14 cellular contexts compared by ENCODE assay signal in genomic region chr7:117048854-117049321, GRCh38.
DNase-seq lines count a peak whose midpoint lies in the region; ATAC-seq and TF ChIP-seq lines count a peak whose summit lies in the region.
"Had no signal": no experiment of that assay in that cellular context is flagged by ENCODE, and none has a peak within 500 bp of the region (broad histone marks: within the 10 kb centered on the region; RNA-seq: fewer than 3 reads in every experiment).

No MANE protein-coding gene starts in this region.

- no peaks in the 10 kb centered on the region for H3K9me3 Mint-ChIP-seq in activated naive CD4-positive, alpha-beta T cell treated with anti-CD3 and anti-CD28 coated beads for 36 hours
- no peaks in the 10 kb centered on the region for H3K9me3 Mint-ChIP-seq in activated T-helper 2 cell treated with anti-CD3 and anti-CD28 coated beads, Interferon-gamma antibody, Interleukin-2, Interleukin-4, amounts not matched to agents 10 μg/mL and 5 μg/mL and 100 μg/mL, durations not matched to agents 14 hours and 24 hours and 36 hours
- peaks cover 8% of the 10 kb centered on the region for H3K9me3 Mint-ChIP-seq in progenitor cell of endocrine pancreas (ENCODE audit: low read depth)

- H3K27me3 Mint-ChIP-seq in activated naive CD4-positive, alpha-beta T cell treated with anti-CD3 and anti-CD28 coated beads for 36 hours (ENCODE audit: low read depth), result no peaks in the 10 kb centered on the region
- H3K27me3 Mint-ChIP-seq in activated T-helper 2 cell treated with anti-CD3 and anti-CD28 coated beads, Interferon-gamma antibody, Interleukin-2, Interleukin-4, amounts not matched to agents 10 μg/mL and 5 μg/mL and 100 μg/mL, durations not matched to agents 14 hours and 24 hours and 36 hours (ENCODE audit: low read depth), result peaks cover 21% of the 10 kb centered on the region
- no peaks in the 10 kb centered on the region for H3K27me3 Mint-ChIP-seq in progenitor cell of endocrine pancreas

- intact Hi-C loops in activated naive CD4-positive, alpha-beta T cell treated with anti-CD3 and anti-CD28 coated beads for 36 hours (cut with micrococcal nuclease), result no loop called here
- intact Hi-C loops in activated T-helper 2 cell treated with anti-CD3 and anti-CD28 coated beads, Interferon-gamma antibody, Interleukin-2, Interleukin-4, amounts not matched to agents 10 μg/mL and 5 μg/mL and 100 μg/mL, durations not matched to agents 14 hours and 24 hours and 36 hours (cut with micrococcal nuclease), result no loop called here

- peak overlapping the region; percentile 36 for H3K4me3 Mint-ChIP-seq in activated naive CD4-positive, alpha-beta T cell treated with anti-CD3 and anti-CD28 coated beads for 36 hours
- H3K4me3 Mint-ChIP-seq in activated T-helper 2 cell treated with anti-CD3 and anti-CD28 coated beads, Interferon-gamma antibody, Interleukin-2, Interleukin-4, amounts not matched to agents 10 μg/mL and 5 μg/mL and 100 μg/mL, durations not matched to agents 14 hours and 24 hours and 36 hours (ENCODE audit: low read depth), result peak overlapping the region; percentile 19
- H3K4me3 Mint-ChIP-seq in progenitor cell of endocrine pancreas (ENCODE audit: low read depth), result no peak overlapping the region

- peaks cover 34% of the 10 kb centered on the region for H3K4me1 Mint-ChIP-seq in activated naive CD4-positive, alpha-beta T cell treated with anti-CD3 and anti-CD28 coated beads for 36 hours (ENCODE audit: low read depth)
- peaks cover 27% of the 10 kb centered on the region for H3K4me1 Mint-ChIP-seq in activated T-helper 2 cell treated with anti-CD3 and anti-CD28 coated beads, Interferon-gamma antibody, Interleukin-2, Interleukin-4, amounts not matched to agents 10 μg/mL and 5 μg/mL and 100 μg/mL, durations not matched to agents 14 hours and 24 hours and 36 hours (ENCODE audit: low read depth)
- H3K4me1 Mint-ChIP-seq in progenitor cell of endocrine pancreas (ENCODE audit: low read depth), result no peaks in the 10 kb centered on the region

- DNase-seq in activated naive CD4-positive, alpha-beta T cell treated with anti-CD3 and anti-CD28 coated beads for 36 hours, result no peak
- no peak for DNase-seq in activated naive CD4-positive, alpha-beta T cell (lab: John Stamatoyannopoulos, UW)
- no peak for DNase-seq in activated T-helper 2 cell treated with anti-CD3 and anti-CD28 coated beads, Interferon-gamma antibody, Interleukin-2, Interleukin-4, amounts not matched to agents 10 μg/mL and 5 μg/mL and 100 μg/mL, durations not matched to agents 14 hours and 24 hours and 36 hours (ENCODE audit: low spot score)
- DNase-seq in progenitor cell of endocrine pancreas (ENCODE audit: low spot score, unreplicated experiment) (no peak), activated gamma-delta T cell treated with Interleukin-2 at 50 U/mL for 16 hours (no peak)
- DNase-seq in activated CD4-positive, CD25-positive, alpha-beta regulatory T cell treated with anti-CD3 and anti-CD28 coated beads, Interleukin-2, amount 50 U/mL, for 72 hours, result no peak
- DNase-seq: DMS53; gastrocnemius medialis; left lung; NCI-H2107; pancreas; RPMI8226; stimulated activated CD4-positive, alpha-beta T cell treated with anti-CD3 and anti-CD28 coated beads, Interleukin-2, amount 100 ng/mL, for 48 hours had no signal

- CTCF ChIA-PET in activated naive CD4-positive, alpha-beta T cell treated with anti-CD3 and anti-CD28 coated beads for 36 hours (lab: Charles Lee), result interaction anchor here (0.5 to 1.2 kb wide), 4 partner anchors 42 to 151 kb away, joined by 3 to 5 read pairs (median 4); no protein-coding TSS in a partner anchor

- TF ChIP-seq CTCF in progenitor cell of endocrine pancreas (IDR thresholded peaks at IDR 0.05; ENCODE audit: unreplicated experiment), result no peak

- ATAC-seq in GM18502 (IDR thresholded peaks at IDR 0.05; ENCODE audit: poor library complexity, unreplicated experiment), result peak; percentile 11
- ATAC-seq: gastrocnemius medialis, left lung, pancreas had no signal

- H3K36me3 Mint-ChIP-seq in activated naive CD4-positive, alpha-beta T cell treated with anti-CD3 and anti-CD28 coated beads for 36 hours (ENCODE audit: low read depth), result peaks cover 5% of the 10 kb centered on the region
- H3K36me3 Mint-ChIP-seq in activated T-helper 2 cell treated with anti-CD3 and anti-CD28 coated beads, Interferon-gamma antibody, Interleukin-2, Interleukin-4, amounts not matched to agents 10 μg/mL and 5 μg/mL and 100 μg/mL, durations not matched to agents 14 hours and 24 hours and 36 hours (ENCODE audit: low read depth), result no peaks in the 10 kb centered on the region
- peaks cover 4% of the 10 kb centered on the region for H3K36me3 Mint-ChIP-seq in progenitor cell of endocrine pancreas (ENCODE audit: insufficient read depth)

- no peak overlapping the region for H3K27ac Mint-ChIP-seq in activated naive CD4-positive, alpha-beta T cell treated with anti-CD3 and anti-CD28 coated beads for 36 hours
- H3K27ac Mint-ChIP-seq in activated T-helper 2 cell treated with anti-CD3 and anti-CD28 coated beads, Interferon-gamma antibody, Interleukin-2, Interleukin-4, amounts not matched to agents 10 μg/mL and 5 μg/mL and 100 μg/mL, durations not matched to agents 14 hours and 24 hours and 36 hours, result no peak overlapping the region
- peak overlapping the region; percentile 3 for H3K27ac Mint-ChIP-seq in progenitor cell of endocrine pancreas
